22 cellular contexts compared by ENCODE assay signal in the genomic region with DNA sequence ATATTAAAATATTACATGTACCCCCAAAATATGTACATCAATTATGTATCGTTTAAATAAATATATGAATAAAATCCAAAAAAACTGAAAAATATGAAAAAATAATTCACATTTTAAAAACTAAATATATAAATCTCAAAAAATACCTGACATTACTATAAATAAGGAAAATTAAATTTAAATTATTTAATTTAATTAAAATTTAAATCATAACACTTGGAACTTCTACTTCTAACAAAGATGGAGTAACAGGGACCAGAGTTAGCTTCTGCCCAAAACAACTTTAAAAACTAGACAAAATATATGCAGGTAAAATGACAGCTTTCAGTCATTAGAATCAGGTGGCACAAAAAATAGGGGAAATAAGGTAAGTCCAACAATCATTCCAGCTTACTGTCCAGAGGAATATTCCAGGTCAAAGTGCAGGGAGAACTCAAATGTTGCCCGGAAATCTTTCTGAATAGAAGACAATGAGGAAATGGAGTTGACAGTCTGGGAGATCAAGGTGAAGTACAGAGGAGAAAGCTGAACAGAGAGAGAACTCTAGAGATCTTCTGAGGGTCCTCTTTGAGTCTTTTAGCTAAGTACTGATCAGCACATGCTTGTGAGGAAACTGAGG.
DNase-seq lines count a peak whose midpoint lies in the region; ATAC-seq, FAIRE-seq and TF ChIP-seq lines count a peak whose summit lies in the region.
"Had no signal": no experiment of that assay in that cellular context is flagged by ENCODE, and none has a peak within 500 bp of the region (broad histone marks: within the 10 kb centered on the region; RNA-seq: fewer than 3 reads in every experiment).

No MANE protein-coding gene starts in this region.

- H3K4me2 ChIP-seq in HCT116 (ENCODE audit: low read length): no peak overlapping the region
- H3K4me2 ChIP-seq: SK-N-SH had no signal

- RAD21 ChIA-PET in HCT116 (lab: Charles Lee; ENCODE audit: low non-redundant PET in 1 of 2, low total read pairs in 2 of 2, uncharacterized antibody in 2 of 2, unreplicated experiment in 2 of 2): no interaction called here

- no peak for ATAC-seq in HCT116
- peak; percentile 80 for ATAC-seq in left lobe of liver
- ATAC-seq in GM18511 (IDR thresholded peaks at IDR 0.05; ENCODE audit: unreplicated experiment): no peak
- ATAC-seq in GM21360 (IDR thresholded peaks at IDR 0.05; ENCODE audit: unreplicated experiment): no peak

- H3K4me3 ChIP-seq in HCT116 (replicated peaks in 1 of 2; ENCODE audit: low read depth in 1 of 2, low read length in 2 of 2): no peak overlapping the region
- H3K4me3 ChIP-seq: GM23248, HAP-1 had no signal

- POLR2A ChIA-PET in HCT116 (lab: Charles Lee): no interaction called here

- H3K9me2 ChIP-seq in HCT116 (ENCODE audit: insufficient read depth): no peaks in the 10 kb centered on the region; the same call in 1 of the 2 replicates
- H3K9me2 ChIP-seq: SK-N-SH had no signal

- peak overlapping the region; percentile 87 for H2AFZ ChIP-seq in HCT116 (ENCODE audit: low read depth, low read length, poor library complexity, severe bottlenecking)
- H2AFZ ChIP-seq: GM23248 had no signal

- no peak overlapping the region for H3K9ac ChIP-seq in HCT116 (ENCODE audit: low read length)
- H3K9ac ChIP-seq: GM23248, SK-N-SH had no signal

- H3K36me3 ChIP-seq in HCT116 (ENCODE audit: control insufficient read depth in 1 of 2, insufficient read depth in 2 of 2, low read length in 2 of 2): no peaks in the 10 kb centered on the region
- H3K36me3 ChIP-seq: HAP-1 had no signal

- intact Hi-C loops in HCT116 (cut with micrococcal nuclease): no loop called here

- no peak overlapping the region for H3K27ac ChIP-seq in HCT116 (ENCODE audit: low read depth, low read length)
- H3K27ac ChIP-seq: GM23248, HL-60 had no signal

- peak; percentile 92 for FAIRE-seq in colon (lab: Jason Lieb, UNC)
- FAIRE-seq: HTR-8/SVneo had no signal

- TF ChIP-seq POLR2A in HCT116 (IDR thresholded peaks at IDR 0.05; ENCODE audit: borderline replicate concordance, extremely low read depth, insufficient read depth, insufficient read length): no peak

- H3K4me1 ChIP-seq in HCT116 (ENCODE audit: control insufficient read depth in 1 of 2, insufficient read depth in 2 of 2, low read length in 2 of 2): no peaks in the 10 kb centered on the region
- H3K4me1 ChIP-seq: HAP-1 had no signal

- CTCF ChIA-PET in HCT116 (lab: Charles Lee): no interaction called here

- no peaks in the 10 kb centered on the region for H3K9me3 ChIP-seq in HCT116 (ENCODE audit: control insufficient read depth in 1 of 2, insufficient read depth in 1 of 2, low read depth in 1 of 2, low read length in 2 of 2)
- H3K9me3 ChIP-seq: HAP-1, SK-N-SH had no signal

- DNase-seq in HCT116 (ENCODE audit: low read depth, low spot score) (no peak), left lobe of liver (ENCODE audit: low spot score) (no peak), NCI-H69 (lab: John Stamatoyannopoulos, UW) (no peak), occipital lobe (lab: John Stamatoyannopoulos, UW) (no peak)
- DNase-seq: ACHN; C1 segment of cervical spinal cord; CD8-positive, alpha-beta memory T cell; GDM1; GM23248; Karpas-422; NCI-H1417 treated with DMSO at 0.1 percent for 48 hours; NCI-H187 treated with DMSO at 0.1 percent for 48 hours; NCI-H2227 treated with DMSO at 0.1 percent for 48 hours; NCI-H510A treated with DMSO at 0.1 percent for 48 hours; Right ventricle myocardium superior; SK-N-SH had no signal

- no TSS peak for BruUV-seq in HCT116 (replicated peaks; lab: Mats Ljungman, UMichigan)

- no peaks in the 10 kb centered on the region for H3K27me3 ChIP-seq in HCT116 (ENCODE audit: insufficient read depth, low read length)

- TF ChIP-seq RAD21 in HCT116 (IDR thresholded peaks at IDR 0.05; ENCODE audit: low read depth): no peak

- H3K79me2 ChIP-seq in HCT116 (ENCODE audit: insufficient read depth, low read length): no peaks in the 10 kb centered on the region

- no peak for TF ChIP-seq CTCF in HCT116 (IDR thresholded peaks at IDR 0.05 in 2 of 3, conservative IDR thresholded peaks at IDR 0.05 in 1 of 3; ENCODE audit: borderline replicate concordance in 1 of 3, insufficient read depth in 1 of 3, low read depth in 2 of 3, low read length in 2 of 3)

- H4K20me1 ChIP-seq in HCT116 (ENCODE audit: insufficient read depth): no peaks in the 10 kb centered on the region

TF ChIP-seq in HCT116, 20 proteins besides CTCF, POLR2A, EP300 and RAD21:
- TF ChIP-seq CBX3 (IDR thresholded peaks at IDR 0.05; ENCODE audit: low read depth): no peak
- TF ChIP-seq, protein P1, sequence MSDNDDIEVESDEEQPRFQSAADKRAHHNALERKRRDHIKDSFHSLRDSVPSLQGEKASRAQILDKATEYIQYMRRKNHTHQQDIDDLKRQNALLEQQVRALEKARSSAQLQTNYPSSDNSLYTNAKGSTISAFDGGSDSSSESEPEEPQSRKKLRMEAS (IDR thresholded peaks at IDR 0.05): no peak
- no peak for TF ChIP-seq ELF1 (IDR thresholded peaks at IDR 0.05; ENCODE audit: borderline replicate concordance, low read depth)
- TF ChIP-seq SIN3A (IDR thresholded peaks at IDR 0.05; ENCODE audit: low read depth): no peak
- TF ChIP-seq POLR2AphosphoS5 (IDR thresholded peaks at IDR 0.05; ENCODE audit: low read depth, low read length): no peak
- no peak for TF ChIP-seq ZNF274 (IDR thresholded peaks at IDR 0.05; ENCODE audit: low read depth, low read length)
- no peak for TF ChIP-seq SP1 (IDR thresholded peaks at IDR 0.05; ENCODE audit: low read depth)
- no peak for TF ChIP-seq EZH2phosphoT487 (IDR thresholded peaks at IDR 0.05; ENCODE audit: borderline replicate concordance)
- no peak for TF ChIP-seq ZFX (IDR thresholded peaks at IDR 0.05)
- no peak for TF ChIP-seq EGR1 (IDR thresholded peaks at IDR 0.05; ENCODE audit: low read depth)
- TF ChIP-seq EZH2 (IDR thresholded peaks at IDR 0.05): no peak
- TF ChIP-seq TCF7L2 (IDR thresholded peaks at IDR 0.05; ENCODE audit: borderline replicate concordance, extremely low read depth, insufficient read depth, insufficient read length): no peak
TF ChIP-seq in HCT116: peak in this region for 0.
